In the genomic region with DNA sequence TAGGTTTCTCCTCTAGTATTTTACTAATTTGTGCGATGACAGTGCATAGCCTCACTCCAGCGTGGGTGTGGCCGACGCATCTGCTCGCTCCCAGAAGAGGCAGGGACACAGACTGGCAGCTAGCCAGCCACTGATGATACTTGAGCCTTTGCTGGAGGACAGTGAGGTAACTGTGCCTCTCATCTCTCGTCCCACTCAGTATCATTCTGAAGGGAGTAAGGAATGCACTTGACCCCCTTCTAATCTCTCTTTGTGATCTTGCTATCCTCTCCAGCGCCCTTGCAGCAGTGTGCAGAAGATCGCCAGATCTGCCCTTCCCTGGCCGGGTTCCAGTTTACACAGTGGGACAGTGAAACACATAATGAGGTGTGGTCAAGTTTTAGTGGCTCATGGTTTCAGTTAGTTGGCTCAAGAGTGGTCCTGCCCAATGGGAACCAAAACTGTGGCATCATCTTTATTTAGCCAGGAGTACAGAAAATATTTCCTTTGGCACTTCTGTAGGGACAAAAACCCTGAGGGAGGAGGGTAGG, we compare ENCODE assay signal across 12 cellular contexts. TPM values are rescaled to one million over a fixed set of nuclear protein-coding genes. Genes with fewer than 3 reads are reported as not detected.
DNase-seq lines count a peak whose midpoint lies in the region; ATAC-seq, FAIRE-seq and TF ChIP-seq lines count a peak whose summit lies in the region.
"Had no signal": no experiment of that assay in that cellular context is flagged by ENCODE, and none has a peak within 500 bp of the region (broad histone marks: within the 10 kb centered on the region; RNA-seq: fewer than 3 reads in every experiment).

No MANE protein-coding gene starts in this region.

- no peak for ATAC-seq in HepG2
- ATAC-seq in left lobe of liver = no peak
- no peak for ATAC-seq in GM21381 (IDR thresholded peaks at IDR 0.05; ENCODE audit: unreplicated experiment)
- ATAC-seq: effector memory CD8-positive, alpha-beta T cell had no signal

- H3K27me3 Mint-ChIP-seq in type B pancreatic cell = no peaks in the 10 kb centered on the region
- H3K27me3 Mint-ChIP-seq: effector memory CD8-positive, alpha-beta T cell had no signal

- no peak for TF ChIP-seq EP300 in HepG2 (IDR thresholded peaks at IDR 0.05; ENCODE audit: low read depth in 2 of 2, low read length in 2 of 2)
- no peak for TF ChIP-seq EP300 in HepG2 (CRISPR knock-in tag; IDR thresholded peaks at IDR 0.05; ENCODE audit: borderline replicate concordance)

- TF ChIP-seq POLR2A in HepG2 (IDR thresholded peaks at IDR 0.05; ENCODE audit: insufficient read depth in 1 of 2, low read depth in 2 of 2, low read length in 2 of 2) = no peak

- no peak overlapping the region for H3K4me3 Mint-ChIP-seq in type B pancreatic cell
- H3K4me3 Mint-ChIP-seq: effector memory CD8-positive, alpha-beta T cell; H9 had no signal

- no peaks in the 10 kb centered on the region for H4K20me1 ChIP-seq in HepG2 (ENCODE audit: insufficient read depth, low read length)

- H3K9me3 ChIP-seq in liver (ENCODE audit: control insufficient read depth in 4 of 4, low read length in 3 of 4) (no peaks in the 10 kb centered on the region), HepG2 (ENCODE audit: low read length) (no peaks in the 10 kb centered on the region)

- no peak overlapping the region for H2AFZ ChIP-seq in HepG2 (ENCODE audit: low read length)

- TF ChIP-seq RAD21 in liver (IDR thresholded peaks at IDR 0.05) = no peak
- TF ChIP-seq RAD21 in HepG2 (CRISPR knock-in tag; IDR thresholded peaks at IDR 0.05) = no peak

- no peak for FAIRE-seq in HepG2 (lab: Jason Lieb, UNC)
- FAIRE-seq: A204.1 had no signal

- DNase-seq in HepG2 (ENCODE audit: low spot score) (no peak), astrocyte of the spinal cord (ENCODE audit: low read depth, low spot score) (peak; percentile 24), left lobe of liver (ENCODE audit: low spot score) (peak; percentile 57), KG1 (lab: John Stamatoyannopoulos, UW) (no peak), type B pancreatic cell (ENCODE audit: extremely low spot score, unreplicated experiment) (no peak), activated gamma-delta T cell treated with Interleukin-2 at 50 U/mL for 16 hours (no peak)
- DNase-seq: activated T-cell treated with anti-CD3 and anti-CD28 coated beads, Interleukin-2, amount 50 U/mL, for 1 hour; effector memory CD8-positive, alpha-beta T cell; H9 had no signal

- WGBS in liver = 57% methylated on average over 9 of the region's 9 CpGs
- 95% methylated on average over 9 of the region's 9 CpGs for WGBS in HepG2 (ENCODE audit: low lambda C conversion rate)

- no peak for TF ChIP-seq CTCF in liver (IDR thresholded peaks at IDR 0.05; ENCODE audit: low read depth, low read length, missing input control)
- TF ChIP-seq CTCF in HepG2 (CRISPR knock-in tag; IDR thresholded peaks at IDR 0.05) = no peak
- TF ChIP-seq CTCF in astrocyte of the spinal cord (IDR thresholded peaks at IDR 0.05; ENCODE audit: low read depth, low read length) = no peak
- no peak for TF ChIP-seq CTCF in type B pancreatic cell (conservative IDR thresholded peaks at IDR 0.05)

- H3K4me3 ChIP-seq in liver (ENCODE audit: low read depth in 1 of 3, low read length in 3 of 3) (no peak overlapping the region), HepG2 (replicated peaks in 1 of 3; ENCODE audit: insufficient read depth in 1 of 3, low read depth in 2 of 3, low read length in 3 of 3) (no peak overlapping the region), astrocyte of the spinal cord (ENCODE audit: low read depth, low read length) (no peak overlapping the region)

- no peaks in the 10 kb centered on the region for H3K79me2 ChIP-seq in HepG2 (ENCODE audit: insufficient read depth, low read length)

- CTCF ChIA-PET in HepG2 (lab: Yijun Ruan, JAX; ENCODE audit: low intra/inter-chr PET ratio, low total read pairs) = no interaction called here

- H3K9me3 Mint-ChIP-seq in type B pancreatic cell = no peaks in the 10 kb centered on the region
- H3K9me3 Mint-ChIP-seq: effector memory CD8-positive, alpha-beta T cell; H9 had no signal

- H3K36me3 ChIP-seq in liver (ENCODE audit: control insufficient read depth in 4 of 4, insufficient read depth in 3 of 4, low read depth in 1 of 4, low read length in 3 of 4) (no peaks in the 10 kb centered on the region), HepG2 (replicated peaks in 1 of 2; ENCODE audit: control insufficient read depth in 1 of 2, insufficient read depth in 2 of 2, low read length in 2 of 2) (peaks cover 39 to 82% of the 10 kb centered on the region in 2 experiments)

- in situ Hi-C loops in HepG2 (cut with HindIII; ENCODE audit: extremely low pct_ligation_motif_present, low pct_unique_long_range_greater_than_20kb) = no loop called here
- in situ Hi-C loops in astrocyte of the spinal cord (cut with HindIII; ENCODE audit: low sequenced_read_pairs) = no loop called here

- H3K36me3 Mint-ChIP-seq in type B pancreatic cell = peaks cover 12% of the 10 kb centered on the region

- H3K27me3 ChIP-seq in liver (ENCODE audit: control insufficient read depth in 4 of 4, insufficient read depth in 4 of 4, low read length in 3 of 4) (no peaks in the 10 kb centered on the region), HepG2 (ENCODE audit: control insufficient read depth in 1 of 2, insufficient read depth in 2 of 2, low read length in 2 of 2) (no peaks in the 10 kb centered on the region)

- H3K4me1 ChIP-seq in liver (ENCODE audit: control insufficient read depth in 4 of 4, insufficient read depth in 4 of 4, low read length in 3 of 4) = peaks cover 3 to 34% (median 31%) of the 10 kb centered on the region in 4 donors
- H3K4me1 ChIP-seq in HepG2 (ENCODE audit: insufficient read depth, low read length) = no peaks in the 10 kb centered on the region

- H3K4me2 ChIP-seq in HepG2 (ENCODE audit: low read depth, low read length) = no peak overlapping the region

- intact Hi-C loops in HepG2 (cut with micrococcal nuclease; ENCODE audit: unreplicated experiment) = no loop called here

- H3K9ac ChIP-seq in liver (ENCODE audit: low read depth in 1 of 2, low read length in 2 of 2) (no peak overlapping the region), HepG2 (ENCODE audit: insufficient read depth, low read depth, low read length) (no peak overlapping the region)

- H3K4me1 Mint-ChIP-seq in type B pancreatic cell (ENCODE audit: unreplicated experiment) = no peaks in the 10 kb centered on the region
- H3K4me1 Mint-ChIP-seq: H9 had no signal

- POLR2A ChIA-PET in HepG2 (lab: Yijun Ruan, JAX) = no interaction called here

- H3K27ac Mint-ChIP-seq in type B pancreatic cell = no peak overlapping the region
- H3K27ac Mint-ChIP-seq: effector memory CD8-positive, alpha-beta T cell; H9 had no signal

- H3K27ac ChIP-seq in liver (ENCODE audit: low read depth in 1 of 2, low read length in 2 of 2) = peak overlapping the region; percentile 57 to 63
- no peak overlapping the region for H3K27ac ChIP-seq in HepG2 (ENCODE audit: extremely low read length, insufficient read depth, low read length)

- no TSS peak for BruUV-seq in HepG2 (replicated peaks; lab: Mats Ljungman, UMichigan)

RNA-seq across cellular contexts. Expression of gene NCAPH, which starts 17.5 kb away (rescaled TPM):
- total RNA-seq in liver = 10 to 100 TPM in 1 of 2 donors, under 1 TPM in 1; 0.17 to 28.6 TPM
- polyA plus RNA-seq in liver = under 1 TPM; 0.64 to 0.92 TPM
- total RNA-seq in HepG2 (2016; rRNA removed; fragmentation: Illumina TruSeq; extraction: Trizol) = 48.8 and 66.9 TPM in 2 replicates
- total RNA-seq in HepG2 (2016; cell fraction: cytosol; rRNA removed; fragmentation: Illumina TruSeq; extraction: Trizol; ENCODE audit: low read depth) = 17.2 and 17.9 TPM in 2 replicates
- 51.2 and 65.6 TPM in 2 replicates for total RNA-seq in HepG2 (2016; cell fraction: insoluble cytoplasmic fraction; rRNA removed; fragmentation: Illumina TruSeq; extraction: Trizol)
- total RNA-seq in HepG2 (2016; cell fraction: membrane; rRNA removed; fragmentation: Illumina TruSeq; extraction: Trizol) = 23.8 and 28.9 TPM in 2 replicates
- 27.0 and 29.9 TPM in 2 replicates for total RNA-seq in HepG2 (2016; cell fraction: nucleus; rRNA removed; fragmentation: Illumina TruSeq; extraction: Trizol)
- polyA plus RNA-seq in HepG2 (2011; rRNA removed) = 13.5 and 22.8 TPM in 2 replicates
- polyA plus RNA-seq in HepG2 (2011; cell fraction: cytosol; rRNA removed) = 15.0 and 23.3 TPM in 2 replicates
- polyA plus RNA-seq in HepG2 (2011; cell fraction: nucleus; rRNA removed) = 9.2 and 13.0 TPM in 2 replicates
- 7.8 and 19.4 TPM in 2 replicates for polyA plus RNA-seq in HepG2 (2012)
- 3.3 and 5.6 TPM in 2 replicates for polyA plus RNA-seq in HepG2 (2016; cell fraction: cytosol; fragmentation: Illumina TruSeq; extraction: Trizol; ENCODE audit: low read depth)
- polyA plus RNA-seq in HepG2 (2016; cell fraction: insoluble cytoplasmic fraction; fragmentation: Illumina TruSeq; extraction: Trizol; ENCODE audit: low read depth) = 62.0 and 66.5 TPM in 2 replicates
- polyA plus RNA-seq in HepG2 (2016; cell fraction: membrane; fragmentation: Illumina TruSeq; extraction: Trizol; ENCODE audit: low read depth) = 9.1 and 10.8 TPM in 2 replicates
- polyA plus RNA-seq in HepG2 (2016; cell fraction: nucleus; fragmentation: Illumina TruSeq; extraction: Trizol; ENCODE audit: insufficient read depth, low read depth) = 35.6 and 38.5 TPM in 2 replicates
- 29.4 and 107 TPM in 2 replicates for polyA minus RNA-seq in HepG2 (2011; rRNA and poly(A)+ RNA removed; ENCODE audit: low replicate concordance)
- 12.9 and 17.8 TPM in 2 replicates for polyA minus RNA-seq in HepG2 (2011; cell fraction: cytosol; rRNA and poly(A)+ RNA removed)
- polyA minus RNA-seq in HepG2 (2011; cell fraction: nucleus; rRNA and poly(A)+ RNA removed) = 9.4 and 16.4 TPM in 2 replicates
- total RNA-seq in left lobe of liver = 0.58 TPM
- 13.6 and 34.9 TPM in 2 replicates for total RNA-seq in type B pancreatic cell (ENCODE audit: low replicate concordance)

RNA-seq across cellular contexts. Expression of gene ITPRIPL1, which starts 28.0 kb away (rescaled TPM):
- total RNA-seq in liver = 1 to 10 TPM in 1 of 2 donors, under 1 TPM in 1; 0.33 to 3.1 TPM
- under 1 TPM; 0.19 to 0.22 TPM for polyA plus RNA-seq in liver
- total RNA-seq in HepG2 (2016; rRNA removed; fragmentation: Illumina TruSeq; extraction: Trizol) = 8.7 and 11.7 TPM in 2 replicates
- total RNA-seq in HepG2 (2016; cell fraction: cytosol; rRNA removed; fragmentation: Illumina TruSeq; extraction: Trizol; ENCODE audit: low read depth) = 1.8 TPM in 2 replicates
- total RNA-seq in HepG2 (2016; cell fraction: insoluble cytoplasmic fraction; rRNA removed; fragmentation: Illumina TruSeq; extraction: Trizol) = 9.0 and 10.8 TPM in 2 replicates
- total RNA-seq in HepG2 (2016; cell fraction: membrane; rRNA removed; fragmentation: Illumina TruSeq; extraction: Trizol) = 6.8 and 7.2 TPM in 2 replicates
- total RNA-seq in HepG2 (2016; cell fraction: nucleus; rRNA removed; fragmentation: Illumina TruSeq; extraction: Trizol) = 7.6 and 9.0 TPM in 2 replicates
- 4.3 and 6.3 TPM in 2 replicates for polyA plus RNA-seq in HepG2 (2011; rRNA removed)
- 5.1 and 5.4 TPM in 2 replicates for polyA plus RNA-seq in HepG2 (2011; cell fraction: cytosol; rRNA removed)
- polyA plus RNA-seq in HepG2 (2011; cell fraction: nucleus; rRNA removed) = 4.6 and 5.3 TPM in 2 replicates
- polyA plus RNA-seq in HepG2 (2012) = 7.4 and 9.8 TPM in 2 replicates
- polyA plus RNA-seq in HepG2 (2016; cell fraction: cytosol; fragmentation: Illumina TruSeq; extraction: Trizol; ENCODE audit: low read depth) = 1.3 and 2.7 TPM in 2 replicates
- 6.6 and 6.7 TPM in 2 replicates for polyA plus RNA-seq in HepG2 (2016; cell fraction: insoluble cytoplasmic fraction; fragmentation: Illumina TruSeq; extraction: Trizol; ENCODE audit: low read depth)
- polyA plus RNA-seq in HepG2 (2016; cell fraction: membrane; fragmentation: Illumina TruSeq; extraction: Trizol; ENCODE audit: low read depth) = 2.8 and 3.9 TPM in 2 replicates
- 11.2 and 11.5 TPM in 2 replicates for polyA plus RNA-seq in HepG2 (2016; cell fraction: nucleus; fragmentation: Illumina TruSeq; extraction: Trizol; ENCODE audit: insufficient read depth, low read depth)
- 0.16 and 9.3 TPM in 2 replicates for polyA minus RNA-seq in HepG2 (2011; rRNA and poly(A)+ RNA removed; ENCODE audit: low replicate concordance)
- polyA minus RNA-seq in HepG2 (2011; cell fraction: cytosol; rRNA and poly(A)+ RNA removed) = 3.9 and 4.1 TPM in 2 replicates
- polyA minus RNA-seq in HepG2 (2011; cell fraction: nucleus; rRNA and poly(A)+ RNA removed) = 2.7 TPM in 2 replicates
- 0.20 TPM for total RNA-seq in left lobe of liver
- 3.5 and 11.6 TPM in 2 replicates for total RNA-seq in type B pancreatic cell (ENCODE audit: low replicate concordance)

RNA-seq across cellular contexts. Expression of gene SNRNP200, which starts 47.8 kb away (rescaled TPM):
- total RNA-seq in liver (10 to 100 TPM; 55.9 to 75.2 TPM), HepG2 (2016; rRNA removed; fragmentation: Illumina TruSeq; extraction: Trizol) (99.0 and 163 TPM in 2 replicates), left lobe of liver (49.7 TPM), type B pancreatic cell (ENCODE audit: low replicate concordance) (136 and 184 TPM in 2 replicates)
- polyA plus RNA-seq in liver (10 to 100 TPM; 28.1 to 39.1 TPM), HepG2 (2011; rRNA removed) (228 and 232 TPM in 2 replicates)
- total RNA-seq in HepG2 (2016; cell fraction: cytosol; rRNA removed; fragmentation: Illumina TruSeq; extraction: Trizol; ENCODE audit: low read depth) = 47.2 and 52.9 TPM in 2 replicates
- 96.1 and 157 TPM in 2 replicates for total RNA-seq in HepG2 (2016; cell fraction: insoluble cytoplasmic fraction; rRNA removed; fragmentation: Illumina TruSeq; extraction: Trizol)
- 38.5 and 38.9 TPM in 2 replicates for total RNA-seq in HepG2 (2016; cell fraction: membrane; rRNA removed; fragmentation: Illumina TruSeq; extraction: Trizol)
- total RNA-seq in HepG2 (2016; cell fraction: nucleus; rRNA removed; fragmentation: Illumina TruSeq; extraction: Trizol) = 100 and 111 TPM in 2 replicates
- 208 and 241 TPM in 2 replicates for polyA plus RNA-seq in HepG2 (2011; cell fraction: cytosol; rRNA removed)
- polyA plus RNA-seq in HepG2 (2011; cell fraction: nucleus; rRNA removed) = 356 and 374 TPM in 2 replicates
- polyA plus RNA-seq in HepG2 (2012) = 140 and 148 TPM in 2 replicates
- polyA plus RNA-seq in HepG2 (2016; cell fraction: cytosol; fragmentation: Illumina TruSeq; extraction: Trizol; ENCODE audit: low read depth) = 7.3 and 8.8 TPM in 2 replicates
- polyA plus RNA-seq in HepG2 (2016; cell fraction: insoluble cytoplasmic fraction; fragmentation: Illumina TruSeq; extraction: Trizol; ENCODE audit: low read depth) = 181 and 193 TPM in 2 replicates
- polyA plus RNA-seq in HepG2 (2016; cell fraction: membrane; fragmentation: Illumina TruSeq; extraction: Trizol; ENCODE audit: low read depth) = 14.0 and 16.1 TPM in 2 replicates
- 219 and 234 TPM in 2 replicates for polyA plus RNA-seq in HepG2 (2016; cell fraction: nucleus; fragmentation: Illumina TruSeq; extraction: Trizol; ENCODE audit: insufficient read depth, low read depth)
- polyA minus RNA-seq in HepG2 (2011; rRNA and poly(A)+ RNA removed; ENCODE audit: low replicate concordance) = 554 and 704 TPM in 2 replicates
- 179 and 186 TPM in 2 replicates for polyA minus RNA-seq in HepG2 (2011; cell fraction: cytosol; rRNA and poly(A)+ RNA removed)
- 151 and 182 TPM in 2 replicates for polyA minus RNA-seq in HepG2 (2011; cell fraction: nucleus; rRNA and poly(A)+ RNA removed)

Comparison
In these comparisons a context has a peak if more than half of its experiments do, and no peak if none do; other contexts are left out.
1. DNase-seq: peak in astrocyte of the spinal cord (single experiment) and left lobe of liver (single experiment); none in HepG2 (single experiment), KG1 (single experiment), type B pancreatic cell (single experiment) and activated gamma-delta T cell treated with Interleukin-2 at 50 U/mL for 16 hours (single experiment).